8 cellular contexts compared by ENCODE assay signal in the genomic region with DNA sequence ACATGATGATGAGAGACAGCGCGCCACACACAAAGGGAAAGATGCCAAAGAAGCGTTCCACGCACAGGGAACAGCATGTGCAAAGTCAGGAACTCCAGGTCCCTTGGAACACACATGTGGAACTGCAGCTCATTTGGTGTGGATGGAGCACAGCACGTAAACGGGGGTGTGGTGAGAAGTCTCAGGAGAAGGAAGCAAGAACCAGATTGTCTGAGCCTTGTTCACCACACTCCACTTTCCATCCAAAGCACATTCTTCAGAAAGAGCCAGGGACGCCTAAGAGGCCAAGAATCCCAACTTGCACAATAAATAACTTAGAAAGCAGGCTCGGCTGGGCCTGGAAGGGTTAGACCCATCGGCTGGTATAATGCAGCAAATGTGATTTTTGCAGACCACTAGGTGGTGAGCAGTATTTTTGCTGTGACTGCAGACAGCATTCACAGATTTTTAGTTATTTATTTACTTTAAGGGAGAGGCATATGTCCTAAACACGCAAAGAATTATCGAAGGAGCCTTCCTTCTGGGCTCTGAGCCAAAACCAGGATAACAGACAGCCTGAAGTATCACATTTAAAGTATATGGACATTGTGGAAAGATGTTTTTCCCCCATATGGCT. TPM values are rescaled to one million over a fixed set of nuclear protein-coding genes. Genes with fewer than 3 reads are reported as not detected.
DNase-seq lines count a peak whose midpoint lies in the region; ATAC-seq and TF ChIP-seq lines count a peak whose summit lies in the region.

No MANE protein-coding gene starts in this region.

- in situ Hi-C loops in astrocyte of the spinal cord (cut with HindIII; ENCODE audit: low sequenced_read_pairs): no loop called here

- POLR2A ChIA-PET in CD4-positive, alpha-beta T cell (lab: Charles Lee): interaction anchor here (0.6 to 2.1 kb wide), 4 partner anchors 28 to 167 kb away, joined by 3 to 6 read pairs (median 4); partner anchors contain the start of genes ASCC1 and DNAJB12

- peak overlapping the region; percentile 96 for H3K27ac Mint-ChIP-seq in CD4-positive, alpha-beta T cell

- no peaks in the 10 kb centered on the region for H3K27me3 Mint-ChIP-seq in CD4-positive, alpha-beta T cell

- H3K9me3 Mint-ChIP-seq in CD4-positive, alpha-beta T cell: no peaks in the 10 kb centered on the region

- no peak for DNase-seq in CD4-positive, alpha-beta T cell
- peak; percentile 91 for DNase-seq in LHCN-M2 (ENCODE audit: low read depth)
- peak; percentile 86 for DNase-seq in astrocyte of the spinal cord (ENCODE audit: low read depth, low spot score)
- DNase-seq in kidney glomerular epithelial cell (lab: John Stamatoyannopoulos, UW): peak; percentile 34
- peak; percentile 67 for DNase-seq in superior temporal gyrus (ENCODE audit: extremely low spot score)
- no peak for DNase-seq in NCI-H2081 treated with DMSO at 0.1 percent for 48 hours (lab: John Stamatoyannopoulos, UW)
- no peak for DNase-seq in HUDEP-2 (lab: John Stamatoyannopoulos, UW; ENCODE audit: unreplicated experiment in 76 of 76)
- DNase-seq in GM19238 (ENCODE audit: insufficient read length, low spot score): no peak

- ATAC-seq in CD4-positive, alpha-beta T cell (ENCODE audit: poor library complexity): no peak

- intact Hi-C loops in CD4-positive, alpha-beta T cell (cut with DNase I, micrococcal nuclease): loop anchor here in 1 of 2 experiments (5.0 kb wide), 1 partner anchor 93 kb away; no protein-coding TSS in a partner anchor

- no peaks in the 10 kb centered on the region for H3K9me3 ChIP-seq in CD4-positive, alpha-beta T cell (ENCODE audit: control insufficient read depth, low read length)

- no peak for TF ChIP-seq CTCF in CD4-positive, alpha-beta T cell (IDR thresholded peaks at IDR 0.05)
- peak; percentile 33 for TF ChIP-seq CTCF in astrocyte of the spinal cord (IDR thresholded peaks at IDR 0.05; ENCODE audit: low read depth, low read length)

- H3K27me3 ChIP-seq in CD4-positive, alpha-beta T cell (ENCODE audit: control insufficient read depth, insufficient read depth, low read length): no peaks in the 10 kb centered on the region

- peaks cover 5% of the 10 kb centered on the region for H3K36me3 Mint-ChIP-seq in CD4-positive, alpha-beta T cell (ENCODE audit: low read depth)

- H3K4me3 Mint-ChIP-seq in CD4-positive, alpha-beta T cell: peak overlapping the region; percentile 20

- no peak overlapping the region for H3K4me3 ChIP-seq in astrocyte of the spinal cord (ENCODE audit: low read depth, low read length)

- H3K4me1 Mint-ChIP-seq in CD4-positive, alpha-beta T cell (ENCODE audit: low read depth): peaks cover 90% of the 10 kb centered on the region

- H3K27ac ChIP-seq in CD4-positive, alpha-beta T cell (ENCODE audit: low read depth, low read length): no peak overlapping the region

- CTCF ChIA-PET in CD4-positive, alpha-beta T cell (lab: Charles Lee): interaction anchor here (0.9 kb wide), 1 partner anchor 17 kb away, joined by 3 read pairs; no protein-coding TSS in a partner anchor

RNA-seq across cellular contexts. Expression of gene ASCC1, which starts 27.9 kb away (rescaled TPM):
- total RNA-seq in CD4-positive, alpha-beta T cell: 10 to 100 TPM; 16.5 to 19.0 TPM
- 30.3 and 37.3 TPM in 2 replicates for total RNA-seq in LHCN-M2 (2014; rRNA removed)
- polyA plus RNA-seq in LHCN-M2 (2012): 27.0 TPM

RNA-seq across cellular contexts. Expression of gene ANAPC16, which starts 28.1 kb away (rescaled TPM):
- total RNA-seq in CD4-positive, alpha-beta T cell: 10 to 100 TPM; 61.9 to 64.3 TPM
- 46.0 and 48.3 TPM in 2 replicates for total RNA-seq in LHCN-M2 (2014; rRNA removed)
- polyA plus RNA-seq in LHCN-M2 (2012): 46.1 TPM

RNA-seq across cellular contexts. Expression of gene DDIT4, which starts 29.8 kb away (rescaled TPM):
- 100 to 1,000 TPM; 427 to 436 TPM for total RNA-seq in CD4-positive, alpha-beta T cell
- 257 and 378 TPM in 2 replicates for total RNA-seq in LHCN-M2 (2014; rRNA removed)
- 158 TPM for polyA plus RNA-seq in LHCN-M2 (2012)

Comparison
In these comparisons a context has a peak if more than half of its experiments do, and no peak if none do; other contexts are left out.
1. DNase-seq: peak in LHCN-M2 (single experiment), astrocyte of the spinal cord (single experiment), kidney glomerular epithelial cell (single experiment) and superior temporal gyrus (single experiment); none in CD4-positive, alpha-beta T cell (0 of 10), NCI-H2081 treated with DMSO at 0.1 percent for 48 hours (single experiment), HUDEP-2 (0 of 76) and GM19238 (single experiment).